Comparison of ENCODE assay signal across 21 cellular contexts in genomic region chr10:110506448-110506847, GRCh38. TPM values are rescaled to one million over a fixed set of nuclear protein-coding genes. Genes with fewer than 3 reads are reported as not detected.
DNase-seq lines count a peak whose midpoint lies in the region; ATAC-seq and TF ChIP-seq lines count a peak whose summit lies in the region.
"Had no signal": no experiment of that assay in that cellular context is flagged by ENCODE, and none has a peak within 500 bp of the region (broad histone marks: within the 10 kb centered on the region; RNA-seq: fewer than 3 reads in every experiment).

No MANE protein-coding gene starts in this region.

- H3K4me2 ChIP-seq in HCT116 (ENCODE audit: low read length): no peak overlapping the region
- H3K4me2 ChIP-seq: GM23338, PC-9 had no signal

- H3K27ac ChIP-seq in heart right ventricle (peak overlapping the region in 9 of 10 donors; percentile 17 to 98 (median 95)), right atrium auricular region (peak overlapping the region in 1 of 2 donors; percentile 25), HCT116 (ENCODE audit: low read depth, low read length) (no peak overlapping the region), adrenal gland (peak overlapping the region in 3 of 5 donors; percentile 9 to 82 (median 10))
- H3K27ac ChIP-seq: PC-9 had no signal

- H3K9me3 ChIP-seq in heart right ventricle: no peaks in the 10 kb centered on the region
- H3K9me3 ChIP-seq in right atrium auricular region: no peaks in the 10 kb centered on the region
- H3K9me3 ChIP-seq in HCT116 (ENCODE audit: control insufficient read depth in 1 of 2, insufficient read depth in 1 of 2, low read depth in 1 of 2, low read length in 2 of 2): no peaks in the 10 kb centered on the region
- no peaks in the 10 kb centered on the region for H3K9me3 ChIP-seq in adrenal gland (replicated peaks in 1 of 3)
- H3K9me3 ChIP-seq: esophagus squamous epithelium, transverse colon had no signal

- H3K27me3 Mint-ChIP-seq in stimulated activated naive B cell treated with anti-CD40 and anti-IgM and Interleukin-4, amounts not matched to agents 10 μg/mL and 1 μg/mL and 100 μg/mL, for 72 hours: no peaks in the 10 kb centered on the region

- POLR2A ChIA-PET in HCT116 (lab: Charles Lee): interaction anchor here (1.1 to 24.1 kb wide), 7 partner anchors 9 to 192 kb away, joined by 3 to 438 read pairs (median 4); partner anchors contain the start of gene DUSP5

- H4K20me1 ChIP-seq in HCT116 (ENCODE audit: insufficient read depth): peaks cover 69% of the 10 kb centered on the region; the same call in 1 of the 2 replicates

- H3K4me1 Mint-ChIP-seq in stimulated activated naive B cell treated with anti-CD40 and anti-IgM and Interleukin-4, amounts not matched to agents 10 μg/mL and 1 μg/mL and 100 μg/mL, for 72 hours: peaks cover 59 to 93% of the 10 kb centered on the region in 2 donors

- no peak for TF ChIP-seq POLR2A in HCT116 (IDR thresholded peaks at IDR 0.05; ENCODE audit: borderline replicate concordance, extremely low read depth, insufficient read depth, insufficient read length)
- TF ChIP-seq POLR2A in adrenal gland (IDR thresholded peaks at IDR 0.05): no peak

- BruUV-seq in HCT116 (replicated peaks; lab: Mats Ljungman, UMichigan): no TSS peak

- no peak for TF ChIP-seq RAD21 in HCT116 (IDR thresholded peaks at IDR 0.05; ENCODE audit: low read depth)

- intact Hi-C loops in heart right ventricle (cut with DNase I) (loop anchor here in 1 of 10 donors (10.0 kb wide), 1 partner anchor 282 kb away; no protein-coding TSS in a partner anchor), HCT116 (cut with micrococcal nuclease) (no loop called here), adrenal gland (cut with DNase I) (no loop called here)

- peaks cover 58 to 66% of the 10 kb centered on the region in 2 donors for H3K36me3 Mint-ChIP-seq in stimulated activated naive B cell treated with anti-CD40 and anti-IgM and Interleukin-4, amounts not matched to agents 10 μg/mL and 1 μg/mL and 100 μg/mL, for 72 hours

- WGBS in heart right ventricle, 2 donors: 70 to 72% methylated on average over 2 of the region's 2 CpGs
- WGBS in adrenal gland, 4 donors: 62 to 80% (median 73%) methylated on average over 2 of the region's 2 CpGs

- RAD21 ChIA-PET in HCT116 (lab: Charles Lee; ENCODE audit: low non-redundant PET in 1 of 2, low total read pairs in 2 of 2, uncharacterized antibody in 2 of 2, unreplicated experiment in 2 of 2): no interaction called here

- no peaks in the 10 kb centered on the region for H3K9me2 ChIP-seq in HCT116 (ENCODE audit: insufficient read depth)

- peaks cover 100% of the 10 kb centered on the region for H3K79me2 ChIP-seq in HCT116 (ENCODE audit: insufficient read depth, low read length)

- CTCF ChIA-PET in HCT116 (lab: Charles Lee): no interaction called here

- no peaks in the 10 kb centered on the region for H3K9me3 Mint-ChIP-seq in stimulated activated naive B cell treated with anti-CD40 and anti-IgM and Interleukin-4, amounts not matched to agents 10 μg/mL and 1 μg/mL and 100 μg/mL, for 72 hours
- H3K9me3 Mint-ChIP-seq: GM23338 had no signal

- H3K27me3 ChIP-seq in heart right ventricle: no peaks in the 10 kb centered on the region
- no peaks in the 10 kb centered on the region for H3K27me3 ChIP-seq in right atrium auricular region
- H3K27me3 ChIP-seq in HCT116 (ENCODE audit: insufficient read depth, low read length): no peaks in the 10 kb centered on the region
- H3K27me3 ChIP-seq in adrenal gland: no peaks in the 10 kb centered on the region
- H3K27me3 ChIP-seq: esophagus squamous epithelium had no signal

- H3K27ac Mint-ChIP-seq in stimulated activated naive B cell treated with anti-CD40 and anti-IgM and Interleukin-4, amounts not matched to agents 10 μg/mL and 1 μg/mL and 100 μg/mL, for 72 hours: peak overlapping the region; percentile 81
- H3K27ac Mint-ChIP-seq: GM23338 had no signal

- peaks cover 20 to 94% (median 83%) of the 10 kb centered on the region in 9 donors for H3K4me1 ChIP-seq in heart right ventricle
- H3K4me1 ChIP-seq in right atrium auricular region: peaks cover 0 to 82% of the 10 kb centered on the region in 2 donors
- H3K4me1 ChIP-seq in HCT116 (ENCODE audit: control insufficient read depth in 1 of 2, insufficient read depth in 2 of 2, low read length in 2 of 2): peaks cover 30 to 72% of the 10 kb centered on the region in 2 experiments
- peaks cover 27 to 50% of the 10 kb centered on the region in 2 donors for H3K4me1 ChIP-seq in adrenal gland (replicated peaks in 1 of 2)

- H3K4me3 ChIP-seq in heart right ventricle (no peak overlapping the region), right atrium auricular region (no peak overlapping the region), HCT116 (replicated peaks in 1 of 2; ENCODE audit: low read depth in 1 of 2, low read length in 2 of 2) (no peak overlapping the region), adrenal gland (no peak overlapping the region)
- H3K4me3 ChIP-seq: esophagus squamous epithelium, GM23338, PC-9, transverse colon had no signal

- H3K36me3 ChIP-seq in heart right ventricle: peaks cover 0 to 66% (median 27%) of the 10 kb centered on the region in 9 donors
- peaks cover 29% of the 10 kb centered on the region for H3K36me3 ChIP-seq in right atrium auricular region
- H3K36me3 ChIP-seq in HCT116 (ENCODE audit: control insufficient read depth in 1 of 2, insufficient read depth in 2 of 2, low read length in 2 of 2): peaks cover 73 to 99% of the 10 kb centered on the region in 2 experiments
- H3K36me3 ChIP-seq in adrenal gland (replicated peaks in 1 of 2): peaks cover 0 to 21% of the 10 kb centered on the region in 2 donors

- H2AFZ ChIP-seq in HCT116 (ENCODE audit: low read depth, low read length, poor library complexity, severe bottlenecking): no peak overlapping the region
- H2AFZ ChIP-seq: GM23338, PC-9 had no signal

- DNase-seq in heart right ventricle (no peak), right atrium auricular region (ENCODE audit: low spot score) (no peak), HCT116 (ENCODE audit: low read depth, low spot score) (no peak), adrenal gland (no peak), HT-29 (ENCODE audit: low spot score) (no peak), GF-D8 (lab: John Stamatoyannopoulos, UW) (no peak)
- DNase-seq in stimulated activated naive B cell treated with anti-CD40 and anti-IgM and Interleukin-4, amounts not matched to agents 10 μg/mL and 1 μg/mL and 100 μg/mL, for 72 hours: no peak
- DNase-seq: activated CD4-positive, alpha-beta T cell treated with anti-CD3 and anti-CD28 coated beads for 4 hours; activated CD8-positive, alpha-beta memory T cell treated with anti-CD3 and anti-CD28 coated beads, Interleukin-2, amount 50 U/mL, for 4 hours; DMS79 treated with DMSO at 0.1 percent for 48 hours; esophagus squamous epithelium; kidney; NCI-H1105; NCI-H2081; nucleus accumbens; PC-9; SIG-M5; stimulated activated CD4-positive, alpha-beta T cell treated with anti-CD3 and anti-CD28 coated beads, Interleukin-2, amount 100 ng/mL, for 48 hours; stimulated activated naive CD4-positive, alpha-beta T cell treated with Interleukin-2 at 50 U/mL for 16 hours; transverse colon had no signal

- no peak overlapping the region for H3K4me3 Mint-ChIP-seq in stimulated activated naive B cell treated with anti-CD40 and anti-IgM and Interleukin-4, amounts not matched to agents 10 μg/mL and 1 μg/mL and 100 μg/mL, for 72 hours
- H3K4me3 Mint-ChIP-seq: GM23338 had no signal

- no peak for TF ChIP-seq CTCF in heart right ventricle (IDR thresholded peaks at IDR 0.05)
- no peak for TF ChIP-seq CTCF in right atrium auricular region (IDR thresholded peaks at IDR 0.05)
- no peak for TF ChIP-seq CTCF in HCT116 (IDR thresholded peaks at IDR 0.05 in 2 of 3, conservative IDR thresholded peaks at IDR 0.05 in 1 of 3; ENCODE audit: borderline replicate concordance in 1 of 3, insufficient read depth in 1 of 3, low read depth in 2 of 3, low read length in 2 of 3)
- TF ChIP-seq CTCF in adrenal gland (IDR thresholded peaks at IDR 0.05): no peak

- no peak overlapping the region for H3K9ac ChIP-seq in HCT116 (ENCODE audit: low read length)

- no peak for ATAC-seq in heart right ventricle
- no peak for ATAC-seq in HCT116
- ATAC-seq in stimulated activated naive B cell treated with anti-CD40 and anti-IgM and Interleukin-4, amounts not matched to agents 10 μg/mL and 1 μg/mL and 100 μg/mL, for 72 hours (replicated peaks): no peak
- ATAC-seq: GM23338 had no signal

TF ChIP-seq in HCT116, 20 proteins besides CTCF, POLR2A, EP300 and RAD21 (continues in another document):
- TF ChIP-seq EZH2phosphoT487 (IDR thresholded peaks at IDR 0.05; ENCODE audit: borderline replicate concordance) (no peak), JUND (IDR thresholded peaks at IDR 0.05) (no peak), POLR2AphosphoS5 (IDR thresholded peaks at IDR 0.05; ENCODE audit: low read depth, low read length) (peak; percentile 66), SP1 (IDR thresholded peaks at IDR 0.05; ENCODE audit: low read depth) (no peak), TCF7L2 (IDR thresholded peaks at IDR 0.05; ENCODE audit: borderline replicate concordance, extremely low read depth, insufficient read depth, insufficient read length) (no peak), EZH2 (IDR thresholded peaks at IDR 0.05) (no peak), ZFX (IDR thresholded peaks at IDR 0.05) (0 out of 2 replicates have a peak, but pooled peaks have one; percentile 12), ELF1 (IDR thresholded peaks at IDR 0.05; ENCODE audit: borderline replicate concordance, low read depth) (no peak)

RNA-seq across cellular contexts. Expression of gene DUSP5, which starts 8.7 kb away (rescaled TPM):
- total RNA-seq in heart right ventricle (10 to 100 TPM in 9 of 10 donors, 1 to 10 TPM in 1; 9.0 to 53.7 (median 22.9) TPM), right atrium auricular region (10 to 100 TPM; 17.8 to 28.4 TPM), HCT116 (2021; ENCODE audit: unreplicated experiment) (137 TPM), adrenal gland (10 to 100 TPM; 12.4 to 61.7 (median 17.2) TPM)
- polyA plus RNA-seq in heart right ventricle (10 to 100 TPM in 1 of 2 donors, 1 to 10 TPM in 1; 5.3 to 20.2 TPM), adrenal gland (10 to 100 TPM; 11.7 to 33.7 (median 17.2) TPM)
- polyA plus RNA-seq in HCT116 (2012): 199 and 315 TPM in 2 replicates
- total RNA-seq in HT-29 (2014; rRNA removed; shearing (Covaris generic)): 27.8 and 31.4 TPM in 2 replicates
